9 cellular contexts compared by ENCODE assay signal in the genomic region with DNA sequence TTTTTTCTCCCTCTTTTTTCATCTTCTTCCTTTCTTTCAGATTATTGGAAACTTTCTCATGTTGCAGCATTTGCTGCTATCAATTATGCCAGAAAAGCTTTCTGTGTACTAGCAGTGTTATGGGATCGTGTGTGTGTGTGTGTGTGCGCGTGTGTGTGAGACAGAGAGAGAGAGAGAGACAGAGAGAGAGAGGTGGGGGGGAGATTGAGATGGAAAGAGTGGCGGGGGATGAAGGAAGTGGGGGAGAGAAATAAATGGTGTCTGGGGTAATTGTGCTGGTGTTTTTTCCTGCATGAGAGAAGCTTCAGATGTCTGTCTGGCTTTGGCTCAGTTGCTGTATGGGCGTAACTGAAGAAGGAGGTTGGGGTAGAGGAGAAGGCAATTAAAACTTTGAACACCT.
DNase-seq lines count a peak whose midpoint lies in the region; ATAC-seq and TF ChIP-seq lines count a peak whose summit lies in the region.
"Had no signal": no experiment of that assay in that cellular context is flagged by ENCODE, and none has a peak within 500 bp of the region (broad histone marks: within the 10 kb centered on the region; RNA-seq: fewer than 3 reads in every experiment).

No MANE protein-coding gene starts in this region.

- POLR2A ChIA-PET in HEK293T (lab: Yijun Ruan, JAX) = no interaction called here

- peak; percentile 49 for ATAC-seq in sciatic nerve

- intact Hi-C loops in sciatic nerve (cut with DNase I) = no loop called here

- CTCF ChIA-PET in HEK293T (lab: Yijun Ruan, JAX) = interaction anchor here (0.5 to 1.0 kb wide), 4 partner anchors 12 to 712 kb away, joined by 3 to 5 read pairs (median 4); no protein-coding TSS in a partner anchor

- DNase-seq in HEK293T (ENCODE audit: extremely low spot score) = no peak
- DNase-seq in NCI-H69 (lab: John Stamatoyannopoulos, UW) = peak; percentile 94
- DNase-seq in fibroblast of gingiva (ENCODE audit: low read depth) = peak; percentile 34
- no peak for DNase-seq in sciatic nerve (ENCODE audit: low spot score)
- no peak for DNase-seq in SIG-M5 (lab: John Stamatoyannopoulos, UW)
- DNase-seq in CD1c-positive myeloid dendritic cell (ENCODE audit: extremely low spot score) = no peak
- no peak for DNase-seq in UCSD-AML1 (lab: John Stamatoyannopoulos, UW; ENCODE audit: unreplicated experiment)
- no peak for DNase-seq in central memory CD4-positive, alpha-beta T cell
- DNase-seq: activated CD4-positive, alpha-beta T cell treated with anti-CD3 and anti-CD28 coated beads, Interleukin-2, amount 50 U/mL, for 1 hour had no signal

TF ChIP-seq in HEK293T, 16 proteins besides CTCF, POLR2A, EP300 and RAD21:
- TF ChIP-seq FOXM1 (IDR thresholded peaks at IDR 0.05; ENCODE audit: borderline replicate concordance) (no peak), TARDBP (IDR thresholded peaks at IDR 0.05) (0 out of 2 replicates have a peak, but pooled peaks have one; percentile 21)
- TF ChIP-seq, protein P1, sequence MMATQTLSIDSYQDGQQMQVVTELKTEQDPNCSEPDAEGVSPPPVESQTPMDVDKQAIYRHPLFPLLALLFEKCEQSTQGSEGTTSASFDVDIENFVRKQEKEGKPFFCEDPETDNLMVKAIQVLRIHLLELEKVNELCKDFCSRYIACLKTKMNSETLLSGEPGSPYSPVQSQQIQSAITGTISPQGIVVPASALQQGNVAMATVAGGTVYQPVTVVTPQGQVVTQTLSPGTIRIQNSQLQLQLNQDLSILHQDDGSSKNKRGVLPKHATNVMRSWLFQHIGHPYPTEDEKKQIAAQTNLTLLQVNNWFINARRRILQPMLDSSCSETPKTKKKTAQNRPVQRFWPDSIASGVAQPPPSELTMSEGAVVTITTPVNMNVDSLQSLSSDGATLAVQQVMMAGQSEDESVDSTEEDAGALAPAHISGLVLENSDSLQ (IDR thresholded peaks at IDR 0.05) = peak; percentile 56

Comparison
In these comparisons a context has a peak if more than half of its experiments do, and no peak if none do; other contexts are left out.
1. DNase-seq: peak in NCI-H69 (single experiment) and fibroblast of gingiva (single experiment); none in HEK293T (single experiment), sciatic nerve (single experiment), SIG-M5 (single experiment), CD1c-positive myeloid dendritic cell (single experiment), UCSD-AML1 (single experiment) and central memory CD4-positive, alpha-beta T cell (single experiment).